31 cellular contexts compared by ENCODE assay signal in genomic region chr3:168655591-168655990, GRCh38.
"Had no signal": no experiment of that assay in that cellular context is flagged by ENCODE, and none has a peak within 500 bp of the region (broad histone marks: within the 10 kb centered on the region; RNA-seq: fewer than 3 reads in every experiment).

No MANE protein-coding gene starts in this region.

- H3K9ac ChIP-seq: neural progenitor cell, parathyroid adenoma had no signal

- H3K9me3 Mint-ChIP-seq: natural killer cell; stimulated activated memory B cell treated with anti-CD40 and anti-IgM and Interleukin-4, amounts not matched to agents 10 μg/mL and 1 μg/mL and 100 μg/mL, for 72 hours; type B pancreatic cell had no signal

- H3K4me1 Mint-ChIP-seq: natural killer cell; nephron; stimulated activated memory B cell treated with anti-CD40 and anti-IgM and Interleukin-4, amounts not matched to agents 10 μg/mL and 1 μg/mL and 100 μg/mL, for 72 hours; stimulated activated naive CD8-positive, alpha-beta T cell treated with anti-CD3 and anti-CD28 coated beads, Interleukin-15, amount 100 ng/mL, for 72 hours had no signal

- H2AFZ ChIP-seq: neural progenitor cell, parathyroid adenoma had no signal

- H3K27me3 ChIP-seq: neural progenitor cell, ovary, right lobe of liver, sigmoid colon, spleen, suprapubic skin, testis, tibial artery, transverse colon, upper lobe of right lung, uterus had no signal

- H3K79me2 ChIP-seq: parathyroid adenoma had no signal

- H3K36me3 Mint-ChIP-seq: natural killer cell; stimulated activated memory B cell treated with anti-CD40 and anti-IgM and Interleukin-4, amounts not matched to agents 10 μg/mL and 1 μg/mL and 100 μg/mL, for 72 hours; type B pancreatic cell had no signal

- H3K27me3 Mint-ChIP-seq: progenitor cell of endocrine pancreas; stimulated activated memory B cell treated with anti-CD40 and anti-IgM and Interleukin-4, amounts not matched to agents 10 μg/mL and 1 μg/mL and 100 μg/mL, for 72 hours; stimulated activated naive CD8-positive, alpha-beta T cell treated with anti-CD3 and anti-CD28 coated beads, Interleukin-15, amount 100 ng/mL, for 72 hours; type B pancreatic cell had no signal

- H3K4me3 Mint-ChIP-seq: natural killer cell; nephron; neural progenitor cell; stimulated activated memory B cell treated with anti-CD40 and anti-IgM and Interleukin-4, amounts not matched to agents 10 μg/mL and 1 μg/mL and 100 μg/mL, for 72 hours; stimulated activated naive CD8-positive, alpha-beta T cell treated with anti-CD3 and anti-CD28 coated beads, Interleukin-15, amount 100 ng/mL, for 72 hours; type B pancreatic cell had no signal

- H3K27ac ChIP-seq: neural progenitor cell, ovary, parathyroid adenoma, psoas muscle, right lobe of liver, sigmoid colon, spleen, suprapubic skin, testis, tibial artery, transverse colon, upper lobe of right lung, uterus had no signal

- DNase-seq: natural killer cell; occipital lobe; ovary; posterior cingulate gyrus; psoas muscle; right cardiac atrium; right lobe of liver; sigmoid colon; small intestine; spleen; stimulated activated CD4-positive, alpha-beta T cell treated with anti-CD3 and anti-CD28 coated beads, Interleukin-12 subunit alpha, Interleukin-12 subunit beta, amount 100 ng/mL, for 4 hours; stimulated activated CD4-positive, alpha-beta T cell treated with anti-CD3 and anti-CD28 coated beads, Interleukin-1b, Interleukin-23, amount 100 ng/mL, for 48 hours; stimulated activated CD4-positive, alpha-beta T cell treated with anti-CD3 and anti-CD28 coated beads, Interleukin-4, amount 100 ng/mL, for 1 hour; stimulated activated CD4-positive, alpha-beta T cell treated with anti-CD3 and anti-CD28 coated beads, Interleukin-4, amount 100 ng/mL, for 4 hours; stimulated activated CD8-positive, alpha-beta memory T cell treated with anti-CD3 and anti-CD28 coated beads, Interleukin-4, amount 100 ng/mL, for 48 hours; stimulated activated naive CD4-positive, alpha-beta T cell; stimulated activated naive CD8-positive, alpha-beta T cell treated with anti-CD3 and anti-CD28 coated beads, Interleukin-15, amount 100 ng/mL, for 72 hours; stimulated activated naive CD8-positive, alpha-beta T cell treated with anti-CD3 and anti-CD28 coated beads, Interleukin-15, Interleukin-2, amounts not matched to agents 100 U/mL and 50 U/mL, for 24 hours; substantia nigra; testis; tibial artery; transverse colon; upper lobe of right lung; uterus had no signal

- H3K4me2 ChIP-seq: neural progenitor cell had no signal

- H3K4me1 ChIP-seq: parathyroid adenoma, psoas muscle, right lobe of liver, sigmoid colon, spleen, suprapubic skin, testis, tibial artery, transverse colon, upper lobe of right lung, uterus had no signal

- H3K27ac Mint-ChIP-seq: natural killer cell; nephron; neural progenitor cell; progenitor cell of endocrine pancreas; stimulated activated memory B cell treated with anti-CD40 and anti-IgM and Interleukin-4, amounts not matched to agents 10 μg/mL and 1 μg/mL and 100 μg/mL, for 72 hours; stimulated activated naive CD8-positive, alpha-beta T cell treated with anti-CD3 and anti-CD28 coated beads, Interleukin-15, amount 100 ng/mL, for 72 hours; type B pancreatic cell had no signal

- H3K4me3 ChIP-seq: neural progenitor cell, ovary, psoas muscle, right lobe of liver, sigmoid colon, spleen, suprapubic skin, testis, tibial artery, transverse colon, upper lobe of right lung, uterus had no signal

- ATAC-seq: natural killer cell; psoas muscle; right cardiac atrium; right lobe of liver; stimulated activated memory B cell treated with anti-CD40 and anti-IgM and Interleukin-4, amounts not matched to agents 10 μg/mL and 1 μg/mL and 100 μg/mL, for 72 hours; stimulated activated naive CD8-positive, alpha-beta T cell treated with anti-CD3 and anti-CD28 coated beads, Interleukin-15, amount 100 ng/mL, for 72 hours; stimulated activated naive CD8-positive, alpha-beta T cell treated with anti-CD3 and anti-CD28 coated beads, Interleukin-15, Interleukin-2, amounts not matched to agents 100 U/mL and 50 U/mL, for 24 hours; upper lobe of right lung had no signal

- H3K9me3 ChIP-seq: ovary, psoas muscle, right lobe of liver, sigmoid colon, suprapubic skin, testis, tibial artery, transverse colon, upper lobe of right lung, uterus had no signal

- H3K36me3 ChIP-seq: neural progenitor cell, ovary, right lobe of liver, sigmoid colon, spleen, suprapubic skin, tibial artery, transverse colon, upper lobe of right lung, uterus had no signal
